ENCODE assay signal across 23 cellular contexts in genomic region chr2:139260052-139260430, GRCh38.
"Had no signal": no experiment of that assay in that cellular context is flagged by ENCODE, and none has a peak within 500 bp of the region (broad histone marks: within the 10 kb centered on the region; RNA-seq: fewer than 3 reads in every experiment).

No MANE protein-coding gene starts in this region.

- H3K9me3 Mint-ChIP-seq: type B pancreatic cell had no signal

- H3K4me3 Mint-ChIP-seq: naive thymus-derived CD4-positive, alpha-beta T cell; natural killer cell treated with Interleukin-12 subunit alpha and Interleukin-12 subunit beta and Interleukin-15 and Interleukin-18, amount 100 ng/mL, for 72 hours; stimulated activated naive CD8-positive, alpha-beta T cell treated with anti-CD3 and anti-CD28 coated beads, Interleukin-15, Interleukin-2, amounts not matched to agents 100 ng/mL and 50 ng/mL, for 24 hours; type B pancreatic cell had no signal

- H3K27ac Mint-ChIP-seq: naive thymus-derived CD4-positive, alpha-beta T cell; natural killer cell treated with Interleukin-12 subunit alpha and Interleukin-12 subunit beta and Interleukin-15 and Interleukin-18, amount 100 ng/mL, for 72 hours; progenitor cell of endocrine pancreas; stimulated activated naive CD8-positive, alpha-beta T cell treated with anti-CD3 and anti-CD28 coated beads, Interleukin-15, Interleukin-2, amounts not matched to agents 100 ng/mL and 50 ng/mL, for 24 hours; type B pancreatic cell had no signal

- ATAC-seq: mucosa of descending colon; naive thymus-derived CD4-positive, alpha-beta T cell; natural killer cell treated with Interleukin-12 subunit alpha and Interleukin-12 subunit beta and Interleukin-15 and Interleukin-18, amount 100 ng/mL, for 72 hours; sciatic nerve had no signal

- H3K36me3 Mint-ChIP-seq: naive thymus-derived CD4-positive, alpha-beta T cell; natural killer cell treated with Interleukin-12 subunit alpha and Interleukin-12 subunit beta and Interleukin-15 and Interleukin-18, amount 100 ng/mL, for 72 hours; type B pancreatic cell had no signal

- H3K27me3 Mint-ChIP-seq: naive thymus-derived CD4-positive, alpha-beta T cell; natural killer cell treated with Interleukin-12 subunit alpha and Interleukin-12 subunit beta and Interleukin-15 and Interleukin-18, amount 100 ng/mL, for 72 hours; progenitor cell of endocrine pancreas; stimulated activated naive CD8-positive, alpha-beta T cell treated with anti-CD3 and anti-CD28 coated beads, Interleukin-15, Interleukin-2, amounts not matched to agents 100 ng/mL and 50 ng/mL, for 24 hours had no signal

- H3K27me3 ChIP-seq: ovary, right atrium auricular region, suprapubic skin, tibial artery, uterus had no signal

- H3K4me1 Mint-ChIP-seq: naive thymus-derived CD4-positive, alpha-beta T cell had no signal

- H3K4me3 ChIP-seq: left ventricle myocardium inferior, lung, mucosa of descending colon, ovary, right atrium auricular region, skin epidermis, suprapubic skin, thoracic aorta, tibial artery, uterus had no signal

- H3K36me3 ChIP-seq: left ventricle myocardium inferior, ovary, right atrium auricular region, suprapubic skin, thoracic aorta, tibial artery, uterus had no signal

- DNase-seq: hypothalamus; left ventricle myocardium inferior; midbrain; mucosa of descending colon; naive thymus-derived CD4-positive, alpha-beta T cell; ovary; stimulated activated CD4-positive, alpha-beta T cell treated with anti-CD3 and anti-CD28 coated beads, Interleukin-12 subunit alpha, Interleukin-12 subunit beta, amount 100 ng/mL, for 4 hours; stimulated activated CD4-positive, alpha-beta T cell treated with anti-CD3 and anti-CD28 coated beads, Interleukin-15, amount 100 ng/mL, for 24 hours; stimulated activated CD4-positive, alpha-beta T cell treated with anti-CD3 and anti-CD28 coated beads, Interleukin-2, amount 100 ng/mL, for 24 hours; stimulated activated CD4-positive, alpha-beta T cell treated with anti-CD3 and anti-CD28 coated beads, Interleukin-4, amount 100 ng/mL, for 1 hour; stimulated activated naive CD4-positive, alpha-beta T cell; tibial artery; uterus had no signal

- H3K9me3 ChIP-seq: left ventricle myocardium inferior, mucosa of descending colon, ovary, right atrium auricular region, suprapubic skin, thoracic aorta, tibial artery, uterus had no signal

- H3K27ac ChIP-seq: left ventricle myocardium inferior, ovary, right atrium auricular region, skin epidermis, suprapubic skin, thoracic aorta, tibial artery, uterus had no signal

- H3K4me1 ChIP-seq: left ventricle myocardium inferior, right atrium auricular region, suprapubic skin, tibial artery, uterus had no signal
